ENCODE assay signal across 1 cellular context in the genomic region with DNA sequence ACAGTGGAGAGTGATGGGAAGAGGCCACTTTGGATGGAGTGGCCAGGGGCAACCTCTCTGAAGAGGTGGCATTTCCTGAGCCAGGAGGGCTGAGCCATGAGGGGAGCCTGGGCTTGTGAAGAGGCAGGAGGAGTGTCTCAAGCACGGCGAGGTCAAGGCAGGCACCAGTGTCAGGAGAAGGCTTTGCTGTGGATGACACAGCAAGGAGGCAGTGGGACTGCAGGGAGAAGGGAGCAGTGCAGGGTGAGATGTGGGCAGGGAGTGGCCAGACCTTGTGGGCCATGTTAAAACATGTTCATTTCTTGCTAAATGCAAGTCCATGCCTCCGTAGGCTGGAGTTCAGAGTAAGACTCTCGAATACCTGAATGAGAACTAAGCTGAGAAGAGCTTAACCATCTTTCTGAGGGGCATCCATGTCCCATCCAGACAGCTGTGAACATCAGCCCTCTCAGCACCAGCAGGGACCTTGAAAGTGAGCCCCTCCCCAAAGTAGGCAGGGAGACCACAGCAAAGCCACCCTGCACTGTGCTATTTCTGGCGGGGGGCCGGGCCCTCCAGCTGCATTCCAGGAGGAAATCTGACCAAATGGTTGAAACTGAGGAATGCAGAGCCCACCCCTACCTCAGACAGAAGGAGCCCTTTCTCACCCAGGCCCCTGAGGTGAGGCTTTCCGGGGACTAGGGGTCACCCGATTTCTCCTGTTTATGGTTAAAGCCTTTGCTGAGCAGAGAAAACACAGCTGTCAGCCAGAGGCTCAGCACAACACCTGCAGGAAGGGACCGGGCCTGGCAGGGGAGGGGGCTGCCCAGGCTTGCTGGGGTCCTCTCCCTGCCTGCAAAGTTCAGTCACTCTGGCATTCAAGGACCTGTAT.
TF ChIP-seq lines count a peak whose summit lies in the region.

No MANE protein-coding gene starts in this region.

TF ChIP-seq in endothelial cell of umbilical vein, 7 proteins besides CTCF, POLR2A, EP300 and RAD21:
- TF ChIP-seq EZH2 (IDR thresholded peaks at IDR 0.05; ENCODE audit: borderline replicate concordance, low read depth, low read length, severe bottlenecking), result no peak
- no peak for TF ChIP-seq JUN (IDR thresholded peaks at IDR 0.05; ENCODE audit: borderline replicate concordance, insufficient read depth, insufficient read length, low read depth)
- no peak for TF ChIP-seq MYC (IDR thresholded peaks at IDR 0.05; ENCODE audit: low read depth, low read length)
- no peak for TF ChIP-seq GATA2 (IDR thresholded peaks at IDR 0.05; ENCODE audit: insufficient read depth, insufficient read length, low read depth, low read length)
- TF ChIP-seq, protein P1, sequence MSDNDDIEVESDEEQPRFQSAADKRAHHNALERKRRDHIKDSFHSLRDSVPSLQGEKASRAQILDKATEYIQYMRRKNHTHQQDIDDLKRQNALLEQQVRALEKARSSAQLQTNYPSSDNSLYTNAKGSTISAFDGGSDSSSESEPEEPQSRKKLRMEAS (IDR thresholded peaks at IDR 0.05; ENCODE audit: insufficient read depth, insufficient read length), result no peak
- no peak for TF ChIP-seq FOS (IDR thresholded peaks at IDR 0.05; ENCODE audit: borderline replicate concordance, insufficient read depth, low read length)
- no peak for TF ChIP-seq POLR2AphosphoS5 (IDR thresholded peaks at IDR 0.05; ENCODE audit: insufficient read depth, low read depth, low read length)
